20 cellular contexts compared by ENCODE assay signal in the genomic region with DNA sequence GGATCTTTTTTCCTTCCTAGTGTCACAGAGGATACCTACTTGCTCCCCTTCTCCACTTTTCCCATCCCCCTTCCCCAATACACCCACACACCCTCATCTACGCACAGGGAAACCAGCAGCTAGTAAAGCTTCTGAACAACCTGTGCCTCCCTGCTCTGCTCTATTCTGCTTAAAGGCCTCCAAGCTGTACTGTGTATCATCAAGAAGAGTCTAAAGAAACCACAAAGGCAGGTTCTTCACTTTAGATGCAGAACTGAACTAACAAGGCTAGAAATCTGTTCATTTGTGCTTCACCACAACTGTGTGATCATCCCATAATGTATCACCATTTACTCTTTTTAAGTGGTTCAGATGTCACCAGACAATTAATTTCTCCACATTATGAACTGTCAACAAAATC.
DNase-seq lines count a peak whose midpoint lies in the region; ATAC-seq and TF ChIP-seq lines count a peak whose summit lies in the region.
"Had no signal": no experiment of that assay in that cellular context is flagged by ENCODE, and none has a peak within 500 bp of the region (broad histone marks: within the 10 kb centered on the region; RNA-seq: fewer than 3 reads in every experiment).

No MANE protein-coding gene starts in this region.

- H3K27me3 Mint-ChIP-seq in activated CD8-positive, alpha-beta T cell treated with anti-CD3 and anti-CD28 coated beads for 36 hours, result no peaks in the 10 kb centered on the region
- H3K27me3 Mint-ChIP-seq in activated CD8-positive, alpha-beta T cell treated with anti-CD3 and anti-CD28 coated beads, Interleukin-2, amount 10 ng/mL, durations not matched to agents 7 days and 5 days (ENCODE audit: low read depth), result no peaks in the 10 kb centered on the region
- H3K27me3 Mint-ChIP-seq in Calu3 (ENCODE audit: unreplicated experiment) (no peaks in the 10 kb centered on the region), osteocyte (ENCODE audit: unreplicated experiment) (no peaks in the 10 kb centered on the region)
- H3K27me3 Mint-ChIP-seq in activated naive CD8-positive, alpha-beta T cell treated with anti-CD3 and anti-CD28 coated beads for 36 hours, result no peaks in the 10 kb centered on the region
- H3K27me3 Mint-ChIP-seq: activated naive CD8-positive, alpha-beta T cell treated with anti-CD3 and anti-CD28 coated beads, Interleukin-2, amount 10 ng/mL, durations not matched to agents 7 days and 5 days had no signal

- ATAC-seq in activated CD8-positive, alpha-beta T cell treated with anti-CD3 and anti-CD28 coated beads for 36 hours, result peak; percentile 42
- no peak for ATAC-seq in activated CD8-positive, alpha-beta T cell treated with anti-CD3 and anti-CD28 coated beads, Interleukin-2, amount 10 ng/mL, durations not matched to agents 7 days and 5 days
- ATAC-seq in psoas muscle (no peak), GM19452 (IDR thresholded peaks at IDR 0.05; ENCODE audit: unreplicated experiment) (no peak)
- ATAC-seq: lower lobe of right lung had no signal

- H3K9me3 ChIP-seq in psoas muscle, result no peaks in the 10 kb centered on the region
- H3K9me3 ChIP-seq: lower lobe of right lung, spleen, upper lobe of left lung had no signal

- H3K4me3 ChIP-seq in psoas muscle, result no peak overlapping the region
- H3K4me3 ChIP-seq: lower lobe of right lung, spleen, upper lobe of left lung had no signal

- no peak for TF ChIP-seq CTCF in activated CD8-positive, alpha-beta T cell treated with anti-CD3 and anti-CD28 coated beads for 36 hours (IDR thresholded peaks at IDR 0.05)
- no peak for TF ChIP-seq CTCF in Calu3 (IDR thresholded peaks at IDR 0.05; ENCODE audit: unreplicated experiment)
- no peak for TF ChIP-seq CTCF in osteocyte (IDR thresholded peaks at IDR 0.05)
- no peak for TF ChIP-seq CTCF in psoas muscle (IDR thresholded peaks at IDR 0.05)

- no peak overlapping the region for H3K27ac Mint-ChIP-seq in activated CD8-positive, alpha-beta T cell treated with anti-CD3 and anti-CD28 coated beads for 36 hours
- H3K27ac Mint-ChIP-seq in activated CD8-positive, alpha-beta T cell treated with anti-CD3 and anti-CD28 coated beads, Interleukin-2, amount 10 ng/mL, durations not matched to agents 7 days and 5 days, result no peak overlapping the region
- H3K27ac Mint-ChIP-seq in Calu3 (ENCODE audit: unreplicated experiment), result peak overlapping the region; percentile 65
- peak overlapping the region; percentile 7 for H3K27ac Mint-ChIP-seq in activated naive CD8-positive, alpha-beta T cell treated with anti-CD3 and anti-CD28 coated beads for 36 hours
- peak overlapping the region; percentile 17 for H3K27ac Mint-ChIP-seq in osteocyte (ENCODE audit: unreplicated experiment)
- H3K27ac Mint-ChIP-seq: activated naive CD8-positive, alpha-beta T cell treated with anti-CD3 and anti-CD28 coated beads, Interleukin-2, amount 10 ng/mL, durations not matched to agents 7 days and 5 days had no signal

- CTCF ChIA-PET in activated CD8-positive, alpha-beta T cell treated with anti-CD3 and anti-CD28 coated beads for 36 hours (lab: Charles Lee), result interaction anchor here (1.4 to 1.8 kb wide), 2 partner anchors 15 to 143 kb away, joined by 5 to 6 read pairs; no protein-coding TSS in a partner anchor
- CTCF ChIA-PET in activated CD8-positive, alpha-beta T cell treated with anti-CD3 and anti-CD28 coated beads, Interleukin-2, amount 10 ng/mL, durations not matched to agents 7 days and 5 days (lab: Charles Lee), result interaction anchor here (1.1 kb wide), 1 partner anchor 11 kb away, joined by 4 read pairs; no protein-coding TSS in a partner anchor
- CTCF ChIA-PET in Calu3 (lab: Charles Lee), result no interaction called here

- H3K27me3 ChIP-seq in psoas muscle (ENCODE audit: insufficient read depth in 3 of 3, low read length in 2 of 3), result no peaks in the 10 kb centered on the region
- H3K27me3 ChIP-seq: spleen, upper lobe of left lung had no signal

- no peak overlapping the region for H3K27ac ChIP-seq in psoas muscle
- H3K27ac ChIP-seq: lower lobe of right lung, upper lobe of left lung had no signal

- H3K4me1 Mint-ChIP-seq in activated CD8-positive, alpha-beta T cell treated with anti-CD3 and anti-CD28 coated beads for 36 hours (ENCODE audit: low read depth), result peaks cover 29% of the 10 kb centered on the region
- H3K4me1 Mint-ChIP-seq in activated CD8-positive, alpha-beta T cell treated with anti-CD3 and anti-CD28 coated beads, Interleukin-2, amount 10 ng/mL, durations not matched to agents 7 days and 5 days (ENCODE audit: low read depth), result peaks cover 14% of the 10 kb centered on the region
- H3K4me1 Mint-ChIP-seq in Calu3 (ENCODE audit: low read depth, unreplicated experiment) (peaks cover 38% of the 10 kb centered on the region), osteocyte (ENCODE audit: unreplicated experiment) (peaks cover 45% of the 10 kb centered on the region)
- peaks cover 25% of the 10 kb centered on the region for H3K4me1 Mint-ChIP-seq in activated naive CD8-positive, alpha-beta T cell treated with anti-CD3 and anti-CD28 coated beads for 36 hours

- no peak overlapping the region for H3K4me3 Mint-ChIP-seq in activated CD8-positive, alpha-beta T cell treated with anti-CD3 and anti-CD28 coated beads for 36 hours
- no peak overlapping the region for H3K4me3 Mint-ChIP-seq in activated CD8-positive, alpha-beta T cell treated with anti-CD3 and anti-CD28 coated beads, Interleukin-2, amount 10 ng/mL, durations not matched to agents 7 days and 5 days
- H3K4me3 Mint-ChIP-seq in Calu3 (ENCODE audit: low read depth, unreplicated experiment) (no peak overlapping the region), osteocyte (ENCODE audit: unreplicated experiment) (no peak overlapping the region)
- H3K4me3 Mint-ChIP-seq in activated naive CD8-positive, alpha-beta T cell treated with anti-CD3 and anti-CD28 coated beads for 36 hours, result no peak overlapping the region
- H3K4me3 Mint-ChIP-seq: activated naive CD8-positive, alpha-beta T cell treated with anti-CD3 and anti-CD28 coated beads, Interleukin-2, amount 10 ng/mL, durations not matched to agents 7 days and 5 days had no signal

- peaks cover 35% of the 10 kb centered on the region for H3K4me1 ChIP-seq in psoas muscle

- DNase-seq in activated CD8-positive, alpha-beta T cell treated with anti-CD3 and anti-CD28 coated beads for 36 hours, result no peak
- DNase-seq in activated CD8-positive, alpha-beta T cell treated with anti-CD3 and anti-CD28 coated beads, Interleukin-2, amount 10 ng/mL, durations not matched to agents 7 days and 5 days, result no peak
- no peak for DNase-seq in Calu3
- no peak for DNase-seq in activated naive CD8-positive, alpha-beta T cell treated with anti-CD3 and anti-CD28 coated beads for 36 hours
- DNase-seq in osteocyte (ENCODE audit: extremely low spot score, unreplicated experiment), result no peak
- DNase-seq in psoas muscle, result no peak
- no peak for DNase-seq in NCI-H1417 (lab: John Stamatoyannopoulos, UW)
- DNase-seq: activated naive CD8-positive, alpha-beta T cell treated with anti-CD3 and anti-CD28 coated beads, Interleukin-2, amount 10 ng/mL, durations not matched to agents 7 days and 5 days; DMS79 treated with DMSO at 0.1 percent for 48 hours; islet precursor cell; lower lobe of right lung; NCI-H1048; NCI-H2029; NCI-H2227 treated with DMSO at 0.1 percent for 48 hours; NCI-H748 treated with DMSO at 0.1 percent for 48 hours; SHP77; spleen; stimulated activated CD4-positive, alpha-beta T cell treated with anti-CD3 and anti-CD28 coated beads, Interleukin-4, amount 100 ng/mL, for 1 hour had no signal

- intact Hi-C loops in activated CD8-positive, alpha-beta T cell treated with anti-CD3 and anti-CD28 coated beads for 36 hours (cut with micrococcal nuclease), result no loop called here
- intact Hi-C loops in Calu3 (cut with micrococcal nuclease; ENCODE audit: unreplicated experiment), result no loop called here
- intact Hi-C loops in psoas muscle (cut with DNase I), result no loop called here

- 96 to 100% (median 98%) methylated on average over 1 of the region's 1 CpG for WGBS in psoas muscle, 3 donors

- peaks cover 4% of the 10 kb centered on the region for H3K36me3 Mint-ChIP-seq in activated CD8-positive, alpha-beta T cell treated with anti-CD3 and anti-CD28 coated beads for 36 hours (ENCODE audit: low read depth)
- peaks cover 4% of the 10 kb centered on the region for H3K36me3 Mint-ChIP-seq in activated CD8-positive, alpha-beta T cell treated with anti-CD3 and anti-CD28 coated beads, Interleukin-2, amount 10 ng/mL, durations not matched to agents 7 days and 5 days (ENCODE audit: low read depth)
- H3K36me3 Mint-ChIP-seq in Calu3 (ENCODE audit: insufficient read depth, unreplicated experiment), result peaks cover 12% of the 10 kb centered on the region
- peaks cover 7% of the 10 kb centered on the region for H3K36me3 Mint-ChIP-seq in activated naive CD8-positive, alpha-beta T cell treated with anti-CD3 and anti-CD28 coated beads for 36 hours
- H3K36me3 Mint-ChIP-seq in osteocyte (ENCODE audit: unreplicated experiment), result peaks cover 7% of the 10 kb centered on the region

- BruUV-seq in Calu3 (replicated peaks; lab: Mats Ljungman, UMichigan), result no TSS peak

- H3K9me3 Mint-ChIP-seq in activated CD8-positive, alpha-beta T cell treated with anti-CD3 and anti-CD28 coated beads for 36 hours, result no peaks in the 10 kb centered on the region
- H3K9me3 Mint-ChIP-seq in activated CD8-positive, alpha-beta T cell treated with anti-CD3 and anti-CD28 coated beads, Interleukin-2, amount 10 ng/mL, durations not matched to agents 7 days and 5 days (ENCODE audit: insufficient read depth), result no peaks in the 10 kb centered on the region
- H3K9me3 Mint-ChIP-seq in Calu3 (ENCODE audit: low read depth, unreplicated experiment), result peaks cover 3% of the 10 kb centered on the region
- H3K9me3 Mint-ChIP-seq in activated naive CD8-positive, alpha-beta T cell treated with anti-CD3 and anti-CD28 coated beads for 36 hours, result no peaks in the 10 kb centered on the region
- no peaks in the 10 kb centered on the region for H3K9me3 Mint-ChIP-seq in osteocyte (ENCODE audit: unreplicated experiment)
- H3K9me3 Mint-ChIP-seq: activated naive CD8-positive, alpha-beta T cell treated with anti-CD3 and anti-CD28 coated beads, Interleukin-2, amount 10 ng/mL, durations not matched to agents 7 days and 5 days had no signal

- H3K36me3 ChIP-seq in psoas muscle (ENCODE audit: insufficient read depth in 1 of 2, low read depth in 1 of 2), result no peaks in the 10 kb centered on the region
- H3K36me3 ChIP-seq: lower lobe of right lung, spleen, upper lobe of left lung had no signal

- POLR2A ChIA-PET in activated CD8-positive, alpha-beta T cell treated with anti-CD3 and anti-CD28 coated beads for 36 hours (lab: Charles Lee), result no interaction called here
- POLR2A ChIA-PET in activated CD8-positive, alpha-beta T cell treated with anti-CD3 and anti-CD28 coated beads, Interleukin-2, amount 10 ng/mL, durations not matched to agents 7 days and 5 days (lab: Charles Lee), result no interaction called here

Comparison
In these comparisons a context has a peak if more than half of its experiments do, and no peak if none do; other contexts are left out.
1. H3K27ac Mint-ChIP-seq: peak in Calu3 (single experiment), activated naive CD8-positive, alpha-beta T cell treated with anti-CD3 and anti-CD28 coated beads for 36 hours (single experiment) and osteocyte (single experiment); none in activated CD8-positive, alpha-beta T cell treated with anti-CD3 and anti-CD28 coated beads for 36 hours (single experiment) and activated CD8-positive, alpha-beta T cell treated with anti-CD3 and anti-CD28 coated beads, Interleukin-2, amount 10 ng/mL, durations not matched to agents 7 days and 5 days (single experiment).